In the genomic region with DNA sequence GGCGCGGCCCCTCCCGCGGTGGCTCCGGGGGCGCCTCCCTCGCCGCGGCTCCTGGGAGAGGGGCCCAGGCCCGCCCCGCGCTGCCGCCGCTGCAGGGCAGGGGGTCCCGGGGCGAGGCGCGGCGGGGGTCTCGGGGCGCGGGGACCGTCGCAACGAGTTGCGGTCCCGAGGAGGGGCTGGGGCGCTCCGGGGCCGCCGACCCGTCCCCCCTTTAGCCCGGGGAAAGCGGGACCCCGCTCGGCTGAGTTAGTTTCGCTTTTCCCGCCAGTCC, we compare ENCODE assay signal across 1 cellular context.
TF ChIP-seq lines count a peak whose summit lies in the region.

No MANE protein-coding gene starts in this region.

TF ChIP-seq in endothelial cell of umbilical vein, 7 proteins besides CTCF, POLR2A, EP300 and RAD21 (continued from another document):
- TF ChIP-seq EZH2 (IDR thresholded peaks at IDR 0.05; ENCODE audit: borderline replicate concordance, low read depth, low read length, severe bottlenecking) (no peak), JUN (IDR thresholded peaks at IDR 0.05; ENCODE audit: borderline replicate concordance, insufficient read depth, insufficient read length, low read depth) (no peak), MYC (IDR thresholded peaks at IDR 0.05; ENCODE audit: low read depth, low read length) (no peak)
